Comparison of ENCODE assay signal across 8 cellular contexts in genomic region chr14:73059326-73059725, GRCh38. TPM values are rescaled to one million over a fixed set of nuclear protein-coding genes. Genes with fewer than 3 reads are reported as not detected.
DNase-seq lines count a peak whose midpoint lies in the region; ATAC-seq, FAIRE-seq and TF ChIP-seq lines count a peak whose summit lies in the region.

No MANE protein-coding gene starts in this region.

- FAIRE-seq in GM12891 (lab: Jason Lieb, UNC): no peak

- TF ChIP-seq CTCF in Loucy (conservative IDR thresholded peaks at IDR 0.05; ENCODE audit: low read length): no peak
- TF ChIP-seq CTCF in neural cell (IDR thresholded peaks at IDR 0.05; ENCODE audit: poor library complexity, severe bottlenecking): no peak

- H3K9me2 ChIP-seq in Loucy (replicated peaks; ENCODE audit: low read depth, low read length) (no peaks in the 10 kb centered on the region), neural cell (ENCODE audit: insufficient read depth, low read length) (no peaks in the 10 kb centered on the region)

- H3K4me1 ChIP-seq in CD8-positive, alpha-beta memory T cell (ENCODE audit: insufficient read depth, low read length): peaks cover 38% of the 10 kb centered on the region
- peaks cover 46% of the 10 kb centered on the region for H3K4me1 ChIP-seq in Loucy (ENCODE audit: insufficient read depth, low read length, poor library complexity, severe bottlenecking)

- CTCF ChIA-PET in CD8-positive, alpha-beta memory T cell (lab: Charles Lee): no interaction called here

- no peaks in the 10 kb centered on the region for H3K9me3 Mint-ChIP-seq in CD8-positive, alpha-beta memory T cell

- TF ChIP-seq EP300 in neural cell (conservative IDR thresholded peaks at IDR 0.05; ENCODE audit: poor library complexity, severe bottlenecking): no peak

- no peak for DNase-seq in CD8-positive, alpha-beta memory T cell
- DNase-seq in dermis microvascular lymphatic vessel endothelial cell (ENCODE audit: low read depth in 2 of 2): peak; percentile 25 to 40
- DNase-seq in amygdala (lab: John Stamatoyannopoulos, UW): no peak
- DNase-seq in GM12891 (ENCODE audit: insufficient read length, low spot score): no peak
- DNase-seq in sciatic nerve (ENCODE audit: low spot score): no peak
- no peak for DNase-seq in stimulated activated CD4-positive, alpha-beta T cell treated with anti-CD3 and anti-CD28 coated beads, Interleukin-4, amount 100 ng/mL, for 1 hour

- no peak overlapping the region for H3K27ac Mint-ChIP-seq in CD8-positive, alpha-beta memory T cell

- peak overlapping the region; percentile 90 for H3K4me3 ChIP-seq in CD8-positive, alpha-beta memory T cell (ENCODE audit: low read length)
- peak overlapping the region; percentile 83 for H3K4me3 ChIP-seq in Loucy (ENCODE audit: low read length, poor library complexity, severe bottlenecking)
- H3K4me3 ChIP-seq in neural cell (ENCODE audit: low read length): peak overlapping the region; percentile 99

- no peak overlapping the region for H3K4me3 Mint-ChIP-seq in CD8-positive, alpha-beta memory T cell

- no peaks in the 10 kb centered on the region for H3K27me3 ChIP-seq in CD8-positive, alpha-beta memory T cell (ENCODE audit: insufficient read depth, low read length, poor library complexity, severe bottlenecking)
- H3K27me3 ChIP-seq in Loucy (ENCODE audit: insufficient read depth, low read length, poor library complexity, severe bottlenecking): no peaks in the 10 kb centered on the region
- no peaks in the 10 kb centered on the region for H3K27me3 ChIP-seq in neural cell (ENCODE audit: insufficient read depth, low read depth, low read length)

- intact Hi-C loops in sciatic nerve (cut with DNase I): no loop called here

- H3F3A ChIP-seq in Loucy (ENCODE audit: low read depth) (no peaks in the 10 kb centered on the region), neural cell (ENCODE audit: insufficient read depth, low read length, poor library complexity, severe bottlenecking) (peaks cover 12% of the 10 kb centered on the region)

- no peak for ATAC-seq in sciatic nerve

- peaks cover 41 to 60% (median 50%) of the 10 kb centered on the region in 3 donors for H3K4me1 Mint-ChIP-seq in CD8-positive, alpha-beta memory T cell

- TF ChIP-seq POLR2A in GM12891 (IDR thresholded peaks at IDR 0.05; ENCODE audit: low read depth, low read length): no peak

- H3K27me3 Mint-ChIP-seq in CD8-positive, alpha-beta memory T cell: peaks cover 0 to under 1% of the 10 kb centered on the region in 2 donors

- POLR2A ChIA-PET in CD8-positive, alpha-beta memory T cell (lab: Charles Lee): interaction anchor here (0.6 to 2.9 kb wide), 7 partner anchors 7 to 959 kb away, joined by 3 to 40 read pairs (median 5); partner anchors contain the start of genes ENTPD5, PSEN1, RIOX1 and ZFYVE1

- H2AFZ ChIP-seq in Loucy (ENCODE audit: low read length) (no peak overlapping the region), neural cell (ENCODE audit: low read depth, low read length) (peak overlapping the region; percentile 84)

- H3K27ac ChIP-seq in CD8-positive, alpha-beta memory T cell (ENCODE audit: low read depth, low read length): peak overlapping the region; percentile 89
- peak overlapping the region; percentile 96 for H3K27ac ChIP-seq in neural cell (ENCODE audit: low read length)

- no peak for TF ChIP-seq RAD21 in neural cell (conservative IDR thresholded peaks at IDR 0.05)

- H3K9me3 ChIP-seq in CD8-positive, alpha-beta memory T cell (ENCODE audit: low read length): no peaks in the 10 kb centered on the region
- H3K9me3 ChIP-seq in Loucy (ENCODE audit: insufficient read depth, low read depth, low read length): no peaks in the 10 kb centered on the region
- H3K9me3 ChIP-seq in neural cell (ENCODE audit: low read length): no peaks in the 10 kb centered on the region

- peaks cover 0 to 35% (median 5%) of the 10 kb centered on the region in 3 donors for H3K36me3 Mint-ChIP-seq in CD8-positive, alpha-beta memory T cell

- H4K20me1 ChIP-seq in Loucy (ENCODE audit: insufficient read depth, low read length, poor library complexity, severe bottlenecking) (peaks cover 51% of the 10 kb centered on the region), neural cell (ENCODE audit: insufficient read depth) (peaks cover 7% of the 10 kb centered on the region)

- H3K79me2 ChIP-seq in Loucy (ENCODE audit: insufficient read depth, low read length): peaks cover 57% of the 10 kb centered on the region
- H3K79me2 ChIP-seq in neural cell (replicated peaks; ENCODE audit: insufficient read depth, low read length): peaks cover 52% of the 10 kb centered on the region

- H3K9ac ChIP-seq in Loucy (ENCODE audit: low read depth, low read length, poor library complexity, severe bottlenecking) (peak overlapping the region; percentile 91), neural cell (ENCODE audit: low read length) (peak overlapping the region; percentile 99)

- H3K4me2 ChIP-seq in Loucy (ENCODE audit: low read depth, low read length, poor library complexity, severe bottlenecking): peak overlapping the region; percentile 70
- peak overlapping the region; percentile 29 for H3K4me2 ChIP-seq in neural cell (ENCODE audit: low read length)

- peaks cover 7% of the 10 kb centered on the region for H3K36me3 ChIP-seq in CD8-positive, alpha-beta memory T cell (ENCODE audit: insufficient read depth, low read length)
- H3K36me3 ChIP-seq in Loucy (ENCODE audit: insufficient read depth, low read length) (peaks cover 4% of the 10 kb centered on the region; the same call in 1 of the 2 replicates), neural cell (ENCODE audit: insufficient read depth, low read length) (no peaks in the 10 kb centered on the region)

TF ChIP-seq in neural cell, 6 proteins besides CTCF, POLR2A, EP300 and RAD21 (continues in another document):
- TF ChIP-seq POLR2AphosphoS5 (IDR thresholded peaks at IDR 0.05): no peak
- no peak for TF ChIP-seq SMC3 (conservative IDR thresholded peaks at IDR 0.05; ENCODE audit: poor library complexity)
- TF ChIP-seq REST (IDR thresholded peaks at IDR 0.05; ENCODE audit: borderline replicate concordance): no peak

TF ChIP-seq in GM12891, 5 proteins besides CTCF, POLR2A, EP300 and RAD21:
- no peak for TF ChIP-seq POLR2AphosphoS5 (IDR thresholded peaks at IDR 0.05; ENCODE audit: low read depth, low read length)
- TF ChIP-seq PAX5 (IDR thresholded peaks at IDR 0.05; ENCODE audit: insufficient read depth, low read length, severe bottlenecking): no peak
- TF ChIP-seq POU2F2 (IDR thresholded peaks at IDR 0.05; ENCODE audit: low read depth, low read length): no peak
- no peak for TF ChIP-seq SPI1 (IDR thresholded peaks at IDR 0.05; ENCODE audit: low read depth, low read length)
- no peak for TF ChIP-seq TAF1 (IDR thresholded peaks at IDR 0.05; ENCODE audit: low read depth, low read length)

RNA-seq across cellular contexts. Expression of gene RBM25, which starts 1.0 kb away (rescaled TPM):
- 10 to 100 TPM; 96.5 to 99.2 TPM for total RNA-seq in CD8-positive, alpha-beta memory T cell
- 67.0 TPM for polyA plus RNA-seq in CD8-positive, alpha-beta memory T cell
- total RNA-seq in dermis microvascular lymphatic vessel endothelial cell: 22.4 and 22.7 TPM in 2 replicates
- polyA plus RNA-seq in neural cell: 172 and 206 TPM in 2 replicates
- 112 and 152 TPM in 2 replicates for polyA minus RNA-seq in neural cell
- polyA plus RNA-seq in GM12891 (2012; ENCODE audit: low read depth, missing spikeins): 60.4 TPM
- total RNA-seq in sciatic nerve: 100 TPM

RNA-seq across cellular contexts. Expression of gene ZFYVE1, which starts 32.4 kb away (rescaled TPM):
- total RNA-seq in CD8-positive, alpha-beta memory T cell: 10 to 100 TPM; 11.7 to 11.8 TPM
- polyA plus RNA-seq in CD8-positive, alpha-beta memory T cell: 7.8 TPM
- total RNA-seq in dermis microvascular lymphatic vessel endothelial cell: 12.7 and 19.6 TPM in 2 replicates
- 11.5 and 13.1 TPM in 2 replicates for polyA plus RNA-seq in neural cell
- polyA minus RNA-seq in neural cell: 36.3 and 38.7 TPM in 2 replicates
- 8.8 TPM for polyA plus RNA-seq in GM12891 (2012; ENCODE audit: low read depth, missing spikeins)
- 22.4 TPM for total RNA-seq in sciatic nerve

Comparison
In these comparisons a context has a peak if more than half of its experiments do, and no peak if none do; other contexts are left out.
1. DNase-seq: peak in dermis microvascular lymphatic vessel endothelial cell (2 of 2); none in CD8-positive, alpha-beta memory T cell (0 of 5), amygdala (0 of 56), GM12891 (single experiment), sciatic nerve (single experiment) and stimulated activated CD4-positive, alpha-beta T cell treated with anti-CD3 and anti-CD28 coated beads, Interleukin-4, amount 100 ng/mL, for 1 hour (single experiment).
2. Peak in every context shown above with its lines, with median percentiles within 50 percentile points of each other: H3K4me3 ChIP-seq.